Comparison of ENCODE assay signal across 1 cellular context in genomic region chr19:46787331-46788100, GRCh38.
TF ChIP-seq lines count a peak whose summit lies in the region.

No MANE protein-coding gene starts in this region.

TF ChIP-seq in HepG2, 621 proteins besides CTCF, POLR2A, EP300 and RAD21 (continued from another document and continues in another):
- no peak for TF ChIP-seq NFIC (IDR thresholded peaks at IDR 0.05; ENCODE audit: low read length)
- no peak for TF ChIP-seq ZNF891 (CRISPR knock-in tag; IDR thresholded peaks at IDR 0.05)
- no peak for TF ChIP-seq FOSL1 (CRISPR knock-in tag; IDR thresholded peaks at IDR 0.05; ENCODE audit: borderline replicate concordance)
- no peak for TF ChIP-seq ZNF512 (CRISPR knock-in tag; IDR thresholded peaks at IDR 0.05)
- peak; percentile 60 for TF ChIP-seq MLX (CRISPR knock-in tag; IDR thresholded peaks at IDR 0.05)
- no peak for TF ChIP-seq PHB2 (IDR thresholded peaks at IDR 0.05; ENCODE audit: partially characterized antibody)
- no peak for TF ChIP-seq HCFC1 (IDR thresholded peaks at IDR 0.05; ENCODE audit: low read depth, low read length)
- no peak for TF ChIP-seq NFYC (CRISPR knock-in tag; IDR thresholded peaks at IDR 0.05)
- TF ChIP-seq MEIS1 (CRISPR knock-in tag; IDR thresholded peaks at IDR 0.05; ENCODE audit: borderline replicate concordance): no peak
- TF ChIP-seq REPIN1 (CRISPR knock-in tag; IDR thresholded peaks at IDR 0.05; ENCODE audit: borderline replicate concordance, low read depth): no peak
- TF ChIP-seq NFKB2 (CRISPR knock-in tag; IDR thresholded peaks at IDR 0.05; ENCODE audit: borderline replicate concordance): 0 out of 2 replicates have a peak, but pooled peaks have one; percentile 31
- TF ChIP-seq SIX4 (CRISPR knock-in tag; IDR thresholded peaks at IDR 0.05): no peak
- no peak for TF ChIP-seq CREB1 (IDR thresholded peaks at IDR 0.05)
- no peak for TF ChIP-seq CREB1 (CRISPR knock-in tag; IDR thresholded peaks at IDR 0.05)
- TF ChIP-seq ZNF230 (CRISPR knock-in tag; IDR thresholded peaks at IDR 0.05): no peak
- no peak for TF ChIP-seq ZFP62 (CRISPR knock-in tag; IDR thresholded peaks at IDR 0.05)
- no peak for TF ChIP-seq ZNF24 (IDR thresholded peaks at IDR 0.05)
- TF ChIP-seq ZNF33A (CRISPR knock-in tag; IDR thresholded peaks at IDR 0.05; ENCODE audit: borderline replicate concordance): no peak
- TF ChIP-seq ZNF468 (CRISPR knock-in tag; IDR thresholded peaks at IDR 0.05): no peak
- no peak for TF ChIP-seq ZNF770 (CRISPR knock-in tag; IDR thresholded peaks at IDR 0.05)
- no peak for TF ChIP-seq JARID2 (CRISPR knock-in tag; IDR thresholded peaks at IDR 0.05; ENCODE audit: insufficient replicate concordance)
- TF ChIP-seq SRSF9 (IDR thresholded peaks at IDR 0.05; ENCODE audit: borderline replicate concordance, insufficient read depth, low read depth, low read length, poor library complexity, severe bottlenecking): no peak
- TF ChIP-seq NFRKB (IDR thresholded peaks at IDR 0.05): no peak
- no peak for TF ChIP-seq ZBTB8A (CRISPR knock-in tag; IDR thresholded peaks at IDR 0.05; ENCODE audit: borderline replicate concordance, low read depth)
- TF ChIP-seq NR2F6 (IDR thresholded peaks at IDR 0.05): no peak
- TF ChIP-seq NR2F6 (CRISPR knock-in tag; IDR thresholded peaks at IDR 0.05): no peak
- TF ChIP-seq MXI1 (IDR thresholded peaks at IDR 0.05; ENCODE audit: borderline replicate concordance, low read depth, low read length): no peak
- no peak for TF ChIP-seq CSRNP2 (CRISPR knock-in tag; conservative IDR thresholded peaks at IDR 0.05; ENCODE audit: low read depth)
- no peak for TF ChIP-seq ZNF3 (CRISPR knock-in tag; IDR thresholded peaks at IDR 0.05)
- TF ChIP-seq ZNF598 (CRISPR knock-in tag; IDR thresholded peaks at IDR 0.05; ENCODE audit: borderline replicate concordance): no peak; the same call in 1 of the 2 replicates
- no peak for TF ChIP-seq SRSF4 (IDR thresholded peaks at IDR 0.05; ENCODE audit: low read depth, low read length, poor library complexity, severe bottlenecking)
- no peak for TF ChIP-seq ZBTB3 (CRISPR knock-in tag; IDR thresholded peaks at IDR 0.05; ENCODE audit: borderline replicate concordance, low read depth)
- TF ChIP-seq NCOA2 (CRISPR knock-in tag; IDR thresholded peaks at IDR 0.05): no peak
- TF ChIP-seq ZNF562 (CRISPR knock-in tag; IDR thresholded peaks at IDR 0.05; ENCODE audit: borderline replicate concordance): no peak
- no peak for TF ChIP-seq MATR3 (CRISPR knock-in tag; IDR thresholded peaks at IDR 0.05)
- TF ChIP-seq TEAD3 (CRISPR knock-in tag; optimal IDR thresholded peaks at IDR 0.05; ENCODE audit: borderline replicate concordance): no peak
- no peak; the same call in 1 of the 2 replicates for TF ChIP-seq ZNF704 (CRISPR knock-in tag; IDR thresholded peaks at IDR 0.05; ENCODE audit: borderline replicate concordance)
- TF ChIP-seq RFXANK (CRISPR knock-in tag; IDR thresholded peaks at IDR 0.05): no peak
- 0 out of 2 replicates have a peak, but pooled peaks have one; percentile 51 for TF ChIP-seq BATF2 (CRISPR knock-in tag; IDR thresholded peaks at IDR 0.05)
- no peak for TF ChIP-seq NFE2 (CRISPR knock-in tag; IDR thresholded peaks at IDR 0.05)
- no peak for TF ChIP-seq SETDB1 (CRISPR knock-in tag; IDR thresholded peaks at IDR 0.05; ENCODE audit: borderline replicate concordance)
- TF ChIP-seq IRF2 (CRISPR knock-in tag; IDR thresholded peaks at IDR 0.05): no peak
- no peak for TF ChIP-seq HNF1B (CRISPR knock-in tag; IDR thresholded peaks at IDR 0.05)
- peak; percentile 26; the same call in 1 of the 2 replicates for TF ChIP-seq ZNF430 (CRISPR knock-in tag; IDR thresholded peaks at IDR 0.05)
- no peak for TF ChIP-seq ZNF512B (CRISPR knock-in tag; IDR thresholded peaks at IDR 0.05; ENCODE audit: borderline replicate concordance)
- TF ChIP-seq ZNF782 (CRISPR knock-in tag; IDR thresholded peaks at IDR 0.05; ENCODE audit: borderline replicate concordance): no peak
- no peak for TF ChIP-seq YEATS2 (CRISPR knock-in tag; IDR thresholded peaks at IDR 0.05; ENCODE audit: borderline replicate concordance)
- no peak for TF ChIP-seq ZC3H4 (CRISPR knock-in tag; IDR thresholded peaks at IDR 0.05; ENCODE audit: borderline replicate concordance)
- TF ChIP-seq DR1 (CRISPR knock-in tag; IDR thresholded peaks at IDR 0.05): no peak
- no peak for TF ChIP-seq FUBP1 (CRISPR knock-in tag; IDR thresholded peaks at IDR 0.05; ENCODE audit: borderline replicate concordance)
- peak; percentile 26 for TF ChIP-seq KAT7 (CRISPR knock-in tag; IDR thresholded peaks at IDR 0.05; ENCODE audit: borderline replicate concordance)
- no peak for TF ChIP-seq ZMAT5 (CRISPR knock-in tag; IDR thresholded peaks at IDR 0.05; ENCODE audit: borderline replicate concordance, low read depth)
- TF ChIP-seq ZNF569 (CRISPR knock-in tag; IDR thresholded peaks at IDR 0.05; ENCODE audit: borderline replicate concordance): no peak
- TF ChIP-seq ETV5 (CRISPR knock-in tag; IDR thresholded peaks at IDR 0.05; ENCODE audit: borderline replicate concordance): 0 out of 2 replicates have a peak, but pooled peaks have one; percentile 9
- no peak for TF ChIP-seq ZSCAN25 (CRISPR knock-in tag; IDR thresholded peaks at IDR 0.05)
- no peak for TF ChIP-seq SMARCE1 (IDR thresholded peaks at IDR 0.05; ENCODE audit: borderline replicate concordance)
